ENCODE assay signal across 1 cellular context in the genomic region with DNA sequence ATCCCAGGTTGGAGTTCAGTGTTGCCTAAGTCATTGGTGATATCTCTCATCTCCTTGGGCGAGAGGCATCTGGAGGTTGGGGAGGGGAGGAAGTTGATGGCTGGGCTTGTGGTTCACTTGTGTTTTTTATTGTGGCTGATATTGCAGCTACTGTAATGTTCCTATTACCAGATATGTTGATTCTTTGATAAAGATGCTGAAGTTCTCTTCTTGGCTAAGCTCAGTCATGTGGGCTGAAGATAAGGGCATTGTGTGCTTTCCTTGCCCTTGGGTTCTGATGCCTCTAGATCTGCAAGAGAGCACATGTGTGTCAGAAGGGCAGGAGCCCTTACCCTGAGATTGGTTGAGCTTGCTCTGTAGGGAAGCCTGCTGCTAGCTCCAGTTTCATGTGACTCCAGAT.
TF ChIP-seq lines count a peak whose summit lies in the region.

No MANE protein-coding gene starts in this region.

TF ChIP-seq in K562, 482 proteins besides CTCF, POLR2A, EP300 and RAD21 (continues in another document):
- TF ChIP-seq SOX6 (IDR thresholded peaks at IDR 0.05) (peak; percentile 69; the same call in 1 of the 2 replicates), FOXK1 (CRISPR knock-in tag; IDR thresholded peaks at IDR 0.05; ENCODE audit: borderline replicate concordance) (no peak), RCOR1 (IDR thresholded peaks at IDR 0.05; ENCODE audit: borderline replicate concordance in 1 of 2, low read depth in 2 of 2, low read length in 2 of 2) (peak; percentile 17 to 65; a peak in 2 of 4 replicates), TEAD1 (CRISPR knock-in tag; IDR thresholded peaks at IDR 0.05) (peak in 1 of 2 experiments; percentile 42; a peak in 1 of 4 replicates), ZNF589 (CRISPR knock-in tag; IDR thresholded peaks at IDR 0.05; ENCODE audit: low read depth) (no peak), USF1 (CRISPR knock-in tag; IDR thresholded peaks at IDR 0.05) (peak; percentile 56), TEAD4 (IDR thresholded peaks at IDR 0.05; ENCODE audit: low read length) (peak; percentile 71), TEAD4 (CRISPR knock-in tag; IDR thresholded peaks at IDR 0.05; ENCODE audit: borderline replicate concordance) (no peak), CBFA2T2 (conservative IDR thresholded peaks at IDR 0.05) (peak; percentile 54; the same call in 1 of the 2 replicates), TRIM25 (IDR thresholded peaks at IDR 0.05; ENCODE audit: borderline replicate concordance) (no peak), ESRRA (IDR thresholded peaks at IDR 0.05; ENCODE audit: borderline replicate concordance, low read depth) (peak; percentile 31; the same call in 1 of the 2 replicates), FOXK2 (conservative IDR thresholded peaks at IDR 0.05 in 1 of 2, IDR thresholded peaks at IDR 0.05 in 1 of 2; ENCODE audit: low read depth in 2 of 2) (no peak), RBFOX2 (IDR thresholded peaks at IDR 0.05; ENCODE audit: low read depth, low read length) (no peak), CEBPB (tag; IDR thresholded peaks at IDR 0.05) (0 out of 2 replicates have a peak, but pooled peaks have one; percentile 39), FOXJ2 (tag; IDR thresholded peaks at IDR 0.05) (0 out of 2 replicates have a peak, but pooled peaks have one; percentile 37), ZNF436 (CRISPR knock-in tag; IDR thresholded peaks at IDR 0.05) (no peak), ZNF584 (CRISPR knock-in tag; IDR thresholded peaks at IDR 0.05; ENCODE audit: low read depth) (0 out of 2 replicates have a peak, but pooled peaks have one; percentile 41), TCF3 (CRISPR knock-in tag; IDR thresholded peaks at IDR 0.05) (0 out of 2 replicates have a peak, but pooled peaks have one; percentile 32), ZNF512 (tag; IDR thresholded peaks at IDR 0.05) (no peak)
- TF ChIP-seq, protein P1, sequence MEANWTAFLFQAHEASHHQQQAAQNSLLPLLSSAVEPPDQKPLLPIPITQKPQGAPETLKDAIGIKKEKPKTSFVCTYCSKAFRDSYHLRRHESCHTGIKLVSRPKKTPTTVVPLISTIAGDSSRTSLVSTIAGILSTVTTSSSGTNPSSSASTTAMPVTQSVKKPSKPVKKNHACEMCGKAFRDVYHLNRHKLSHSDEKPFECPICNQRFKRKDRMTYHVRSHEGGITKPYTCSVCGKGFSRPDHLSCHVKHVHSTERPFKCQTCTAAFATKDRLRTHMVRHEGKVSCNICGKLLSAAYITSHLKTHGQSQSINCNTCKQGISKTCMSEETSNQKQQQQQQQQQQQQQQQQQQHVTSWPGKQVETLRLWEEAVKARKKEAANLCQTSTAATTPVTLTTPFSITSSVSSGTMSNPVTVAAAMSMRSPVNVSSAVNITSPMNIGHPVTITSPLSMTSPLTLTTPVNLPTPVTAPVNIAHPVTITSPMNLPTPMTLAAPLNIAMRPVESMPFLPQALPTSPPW (CRISPR knock-in tag; IDR thresholded peaks at IDR 0.05) = peak; percentile 57
- TF ChIP-seq, protein P2, sequence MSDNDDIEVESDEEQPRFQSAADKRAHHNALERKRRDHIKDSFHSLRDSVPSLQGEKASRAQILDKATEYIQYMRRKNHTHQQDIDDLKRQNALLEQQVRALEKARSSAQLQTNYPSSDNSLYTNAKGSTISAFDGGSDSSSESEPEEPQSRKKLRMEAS (CRISPR knock-in tag; IDR thresholded peaks at IDR 0.05) = peak; percentile 46; the same call in 1 of the 2 replicates
- TF ChIP-seq, protein P3, sequence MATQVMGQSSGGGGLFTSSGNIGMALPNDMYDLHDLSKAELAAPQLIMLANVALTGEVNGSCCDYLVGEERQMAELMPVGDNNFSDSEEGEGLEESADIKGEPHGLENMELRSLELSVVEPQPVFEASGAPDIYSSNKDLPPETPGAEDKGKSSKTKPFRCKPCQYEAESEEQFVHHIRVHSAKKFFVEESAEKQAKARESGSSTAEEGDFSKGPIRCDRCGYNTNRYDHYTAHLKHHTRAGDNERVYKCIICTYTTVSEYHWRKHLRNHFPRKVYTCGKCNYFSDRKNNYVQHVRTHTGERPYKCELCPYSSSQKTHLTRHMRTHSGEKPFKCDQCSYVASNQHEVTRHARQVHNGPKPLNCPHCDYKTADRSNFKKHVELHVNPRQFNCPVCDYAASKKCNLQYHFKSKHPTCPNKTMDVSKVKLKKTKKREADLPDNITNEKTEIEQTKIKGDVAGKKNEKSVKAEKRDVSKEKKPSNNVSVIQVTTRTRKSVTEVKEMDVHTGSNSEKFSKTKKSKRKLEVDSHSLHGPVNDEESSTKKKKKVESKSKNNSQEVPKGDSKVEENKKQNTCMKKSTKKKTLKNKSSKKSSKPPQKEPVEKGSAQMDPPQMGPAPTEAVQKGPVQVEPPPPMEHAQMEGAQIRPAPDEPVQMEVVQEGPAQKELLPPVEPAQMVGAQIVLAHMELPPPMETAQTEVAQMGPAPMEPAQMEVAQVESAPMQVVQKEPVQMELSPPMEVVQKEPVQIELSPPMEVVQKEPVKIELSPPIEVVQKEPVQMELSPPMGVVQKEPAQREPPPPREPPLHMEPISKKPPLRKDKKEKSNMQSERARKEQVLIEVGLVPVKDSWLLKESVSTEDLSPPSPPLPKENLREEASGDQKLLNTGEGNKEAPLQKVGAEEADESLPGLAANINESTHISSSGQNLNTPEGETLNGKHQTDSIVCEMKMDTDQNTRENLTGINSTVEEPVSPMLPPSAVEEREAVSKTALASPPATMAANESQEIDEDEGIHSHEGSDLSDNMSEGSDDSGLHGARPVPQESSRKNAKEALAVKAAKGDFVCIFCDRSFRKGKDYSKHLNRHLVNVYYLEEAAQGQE (CRISPR knock-in tag; IDR thresholded peaks at IDR 0.05; ENCODE audit: low read depth) = peak; percentile 70; the same call in 1 of the 2 replicates
- TF ChIP-seq, protein P4, sequence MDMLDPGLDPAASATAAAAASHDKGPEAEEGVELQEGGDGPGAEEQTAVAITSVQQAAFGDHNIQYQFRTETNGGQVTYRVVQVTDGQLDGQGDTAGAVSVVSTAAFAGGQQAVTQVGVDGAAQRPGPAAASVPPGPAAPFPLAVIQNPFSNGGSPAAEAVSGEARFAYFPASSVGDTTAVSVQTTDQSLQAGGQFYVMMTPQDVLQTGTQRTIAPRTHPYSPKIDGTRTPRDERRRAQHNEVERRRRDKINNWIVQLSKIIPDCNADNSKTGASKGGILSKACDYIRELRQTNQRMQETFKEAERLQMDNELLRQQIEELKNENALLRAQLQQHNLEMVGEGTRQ (CRISPR knock-in tag; IDR thresholded peaks at IDR 0.05) = peak; percentile 45
- TF ChIP-seq, protein P5, sequence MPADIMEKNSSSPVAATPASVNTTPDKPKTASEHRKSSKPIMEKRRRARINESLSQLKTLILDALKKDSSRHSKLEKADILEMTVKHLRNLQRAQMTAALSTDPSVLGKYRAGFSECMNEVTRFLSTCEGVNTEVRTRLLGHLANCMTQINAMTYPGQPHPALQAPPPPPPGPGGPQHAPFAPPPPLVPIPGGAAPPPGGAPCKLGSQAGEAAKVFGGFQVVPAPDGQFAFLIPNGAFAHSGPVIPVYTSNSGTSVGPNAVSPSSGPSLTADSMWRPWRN (IDR thresholded peaks at IDR 0.05; ENCODE audit: low read depth) = peak; percentile 67
- TF ChIP-seq, protein P6, sequence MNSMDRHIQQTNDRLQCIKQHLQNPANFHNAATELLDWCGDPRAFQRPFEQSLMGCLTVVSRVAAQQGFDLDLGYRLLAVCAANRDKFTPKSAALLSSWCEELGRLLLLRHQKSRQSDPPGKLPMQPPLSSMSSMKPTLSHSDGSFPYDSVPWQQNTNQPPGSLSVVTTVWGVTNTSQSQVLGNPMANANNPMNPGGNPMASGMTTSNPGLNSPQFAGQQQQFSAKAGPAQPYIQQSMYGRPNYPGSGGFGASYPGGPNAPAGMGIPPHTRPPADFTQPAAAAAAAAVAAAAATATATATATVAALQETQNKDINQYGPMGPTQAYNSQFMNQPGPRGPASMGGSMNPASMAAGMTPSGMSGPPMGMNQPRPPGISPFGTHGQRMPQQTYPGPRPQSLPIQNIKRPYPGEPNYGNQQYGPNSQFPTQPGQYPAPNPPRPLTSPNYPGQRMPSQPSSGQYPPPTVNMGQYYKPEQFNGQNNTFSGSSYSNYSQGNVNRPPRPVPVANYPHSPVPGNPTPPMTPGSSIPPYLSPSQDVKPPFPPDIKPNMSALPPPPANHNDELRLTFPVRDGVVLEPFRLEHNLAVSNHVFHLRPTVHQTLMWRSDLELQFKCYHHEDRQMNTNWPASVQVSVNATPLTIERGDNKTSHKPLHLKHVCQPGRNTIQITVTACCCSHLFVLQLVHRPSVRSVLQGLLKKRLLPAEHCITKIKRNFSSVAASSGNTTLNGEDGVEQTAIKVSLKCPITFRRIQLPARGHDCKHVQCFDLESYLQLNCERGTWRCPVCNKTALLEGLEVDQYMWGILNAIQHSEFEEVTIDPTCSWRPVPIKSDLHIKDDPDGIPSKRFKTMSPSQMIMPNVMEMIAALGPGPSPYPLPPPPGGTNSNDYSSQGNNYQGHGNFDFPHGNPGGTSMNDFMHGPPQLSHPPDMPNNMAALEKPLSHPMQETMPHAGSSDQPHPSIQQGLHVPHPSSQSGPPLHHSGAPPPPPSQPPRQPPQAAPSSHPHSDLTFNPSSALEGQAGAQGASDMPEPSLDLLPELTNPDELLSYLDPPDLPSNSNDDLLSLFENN (IDR thresholded peaks at IDR 0.05; ENCODE audit: low read depth in 2 of 2, low read length in 2 of 2) = no peak
- TF ChIP-seq, protein P7, sequence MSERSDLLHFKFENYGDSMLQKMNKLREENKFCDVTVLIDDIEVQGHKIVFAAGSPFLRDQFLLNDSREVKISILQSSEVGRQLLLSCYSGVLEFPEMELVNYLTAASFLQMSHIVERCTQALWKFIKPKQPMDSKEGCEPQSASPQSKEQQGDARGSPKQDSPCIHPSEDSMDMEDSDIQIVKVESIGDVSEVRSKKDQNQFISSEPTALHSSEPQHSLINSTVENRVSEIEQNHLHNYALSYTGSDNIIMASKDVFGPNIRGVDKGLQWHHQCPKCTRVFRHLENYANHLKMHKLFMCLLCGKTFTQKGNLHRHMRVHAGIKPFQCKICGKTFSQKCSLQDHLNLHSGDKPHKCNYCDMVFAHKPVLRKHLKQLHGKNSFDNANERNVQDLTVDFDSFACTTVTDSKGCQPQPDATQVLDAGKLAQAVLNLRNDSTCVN (CRISPR knock-in tag; IDR thresholded peaks at IDR 0.05) = no peak
